ENCODE assay signal across 25 cellular contexts in the genomic region with DNA sequence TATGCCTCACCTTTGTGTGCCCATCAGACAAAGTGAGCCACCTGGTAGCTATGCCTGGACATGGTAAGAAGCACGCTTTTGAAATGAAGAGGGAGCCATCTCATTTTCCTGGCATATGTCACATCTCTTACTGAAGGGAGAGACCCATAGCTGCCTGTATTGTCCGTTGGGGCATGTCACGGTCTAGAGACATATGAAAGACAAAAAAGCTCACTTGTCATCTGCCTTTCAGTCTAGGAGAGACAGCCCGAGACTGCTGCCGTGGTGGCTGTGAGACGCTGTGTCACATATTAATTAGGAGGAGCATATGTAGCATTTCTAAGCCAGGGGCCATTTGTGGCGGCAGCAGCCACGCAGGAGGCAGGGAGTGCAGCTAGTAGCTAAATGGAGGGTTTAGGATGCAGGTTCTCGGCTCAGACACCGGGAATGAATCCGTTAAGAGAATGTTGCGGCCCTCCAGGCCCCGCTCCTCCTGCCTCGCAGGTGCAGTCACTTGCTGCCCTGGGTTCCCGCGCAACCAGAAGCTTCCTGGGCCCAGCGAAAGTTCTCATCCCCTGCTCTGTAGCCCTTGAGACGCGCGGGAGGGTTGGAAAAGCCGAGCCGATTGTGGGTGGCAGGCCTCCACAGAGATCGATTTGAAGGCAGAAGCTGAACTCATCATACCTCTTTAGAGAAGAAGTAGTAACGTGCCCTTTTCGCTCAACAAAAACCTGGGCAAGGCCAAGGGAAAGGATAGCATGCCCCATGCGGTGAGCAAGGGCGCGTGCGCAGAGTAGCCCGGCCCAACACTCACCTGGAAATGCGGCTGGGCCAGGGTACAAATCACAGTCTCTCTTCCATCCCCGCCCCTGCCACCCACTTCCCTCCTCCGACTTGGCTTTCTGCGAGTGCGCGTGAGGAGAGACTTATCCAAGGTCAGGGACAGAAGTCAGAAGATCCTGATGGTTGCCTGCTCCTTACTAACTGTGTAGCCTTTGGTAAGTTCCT.
DNase-seq lines count a peak whose midpoint lies in the region; ATAC-seq and TF ChIP-seq lines count a peak whose summit lies in the region.
"Had no signal": no experiment of that assay in that cellular context is flagged by ENCODE, and none has a peak within 500 bp of the region (broad histone marks: within the 10 kb centered on the region; RNA-seq: fewer than 3 reads in every experiment).

No MANE protein-coding gene starts in this region.

- H3K9me3 ChIP-seq in endodermal cell (ENCODE audit: control insufficient read depth, low read length), result no peaks in the 10 kb centered on the region
- no peaks in the 10 kb centered on the region for H3K9me3 ChIP-seq in neuronal stem cell (replicated peaks in 1 of 2; ENCODE audit: control insufficient read depth in 2 of 2, insufficient read depth in 1 of 2, low read depth in 1 of 2, low read length in 2 of 2)
- no peaks in the 10 kb centered on the region for H3K9me3 ChIP-seq in MG63
- H3K9me3 ChIP-seq: HAP-1, Peyer's patch, SJSA1 had no signal

- no peak overlapping the region for H3K23ac ChIP-seq in neuronal stem cell (ENCODE audit: low read depth, low read length, poor library complexity)

- no peaks in the 10 kb centered on the region for H3K4me1 Mint-ChIP-seq in stimulated activated naive CD8-positive, alpha-beta T cell treated with anti-CD3 and anti-CD28 coated beads, Interleukin-15, amount 100 ng/mL, for 72 hours
- peaks cover 7% of the 10 kb centered on the region for H3K4me1 Mint-ChIP-seq in endodermal cell

- TF ChIP-seq CTCF in endodermal cell (conservative IDR thresholded peaks at IDR 0.05), result no peak

- peak overlapping the region; percentile 2 for H2BK120ac ChIP-seq in neuronal stem cell (ENCODE audit: low read depth, low read length)

- H3K14ac ChIP-seq in neuronal stem cell (ENCODE audit: low read length), result no peak overlapping the region

- H3K27me3 Mint-ChIP-seq in stimulated activated naive CD8-positive, alpha-beta T cell treated with anti-CD3 and anti-CD28 coated beads, Interleukin-15, amount 100 ng/mL, for 72 hours, result peaks cover 15% of the 10 kb centered on the region
- H3K27me3 Mint-ChIP-seq in endodermal cell (ENCODE audit: insufficient read depth), result peaks cover 76% of the 10 kb centered on the region

- H3K27me3 ChIP-seq in endodermal cell (ENCODE audit: control insufficient read depth, insufficient read depth, low read length, poor library complexity, severe bottlenecking), result peaks cover 49% of the 10 kb centered on the region
- peaks cover 0 to 5% (median 0%) of the 10 kb centered on the region in 3 experiments for H3K27me3 ChIP-seq in neuronal stem cell (ENCODE audit: control insufficient read depth in 3 of 3, insufficient read depth in 3 of 3, low read depth in 1 of 3, low read length in 3 of 3)
- H3K27me3 ChIP-seq in MG63, result no peaks in the 10 kb centered on the region
- H3K27me3 ChIP-seq: Peyer's patch, SJSA1 had no signal

- H3K36me3 ChIP-seq in endodermal cell (ENCODE audit: control insufficient read depth, insufficient read depth, low read length), result no peaks in the 10 kb centered on the region
- no peaks in the 10 kb centered on the region for H3K36me3 ChIP-seq in neuronal stem cell (replicated peaks in 1 of 2; ENCODE audit: control insufficient read depth in 2 of 2, insufficient read depth in 2 of 2, low read length in 2 of 2)
- no peaks in the 10 kb centered on the region for H3K36me3 ChIP-seq in MG63
- H3K36me3 ChIP-seq: HAP-1, Peyer's patch, SJSA1 had no signal

- H4K8ac ChIP-seq in neuronal stem cell (ENCODE audit: low read depth, low read length), result no peak overlapping the region

- no peaks in the 10 kb centered on the region for H3K4me1 ChIP-seq in endodermal cell (ENCODE audit: control insufficient read depth, insufficient read depth, low read length)
- H3K4me1 ChIP-seq in neuronal stem cell (ENCODE audit: control insufficient read depth in 2 of 2, insufficient read depth in 1 of 2, low read depth in 1 of 2, low read length in 2 of 2), result no peaks in the 10 kb centered on the region
- H3K4me1 ChIP-seq: HAP-1, SJSA1 had no signal

- no peak overlapping the region for H2AK5ac ChIP-seq in neuronal stem cell (ENCODE audit: low read depth, low read length)

- H3K4me3 ChIP-seq in endodermal cell (ENCODE audit: low read length), result no peak overlapping the region
- no peak overlapping the region for H3K4me3 ChIP-seq in neuronal stem cell (ENCODE audit: low read length in 2 of 2)
- H3K4me3 ChIP-seq in MG63, result no peak overlapping the region
- H3K4me3 ChIP-seq: GM23248, HAP-1, Peyer's patch, SJSA1 had no signal

- no peak overlapping the region for H3K4me2 ChIP-seq in neuronal stem cell (ENCODE audit: insufficient read depth, low read length, poor library complexity, severe bottlenecking)

- H2BK5ac ChIP-seq in neuronal stem cell (ENCODE audit: low read length), result peak overlapping the region; percentile 14

- no peak overlapping the region for H3K27ac Mint-ChIP-seq in stimulated activated naive CD8-positive, alpha-beta T cell treated with anti-CD3 and anti-CD28 coated beads, Interleukin-15, amount 100 ng/mL, for 72 hours
- no peak overlapping the region for H3K27ac Mint-ChIP-seq in endodermal cell
- H3K27ac Mint-ChIP-seq: CD8-positive, alpha-beta memory T cell; IgD-negative memory B cell had no signal

- H4K91ac ChIP-seq in neuronal stem cell (ENCODE audit: low read depth, low read length, poor library complexity), result no peak overlapping the region

- no peaks in the 10 kb centered on the region for H3K9me3 Mint-ChIP-seq in stimulated activated naive CD8-positive, alpha-beta T cell treated with anti-CD3 and anti-CD28 coated beads, Interleukin-15, amount 100 ng/mL, for 72 hours
- H3K9me3 Mint-ChIP-seq in endodermal cell, result peaks cover 4% of the 10 kb centered on the region

- H3K79me1 ChIP-seq in neuronal stem cell (ENCODE audit: low read depth, low read length), result no peaks in the 10 kb centered on the region

- H2AFZ ChIP-seq in neuronal stem cell (ENCODE audit: low read length), result peak overlapping the region; percentile 64
- H2AFZ ChIP-seq: GM23248 had no signal

- no peak overlapping the region for H3K4me3 Mint-ChIP-seq in stimulated activated naive CD8-positive, alpha-beta T cell treated with anti-CD3 and anti-CD28 coated beads, Interleukin-15, amount 100 ng/mL, for 72 hours
- H3K4me3 Mint-ChIP-seq in endodermal cell, result no peak overlapping the region
- H3K4me3 Mint-ChIP-seq: CD8-positive, alpha-beta memory T cell; IgD-negative memory B cell had no signal

- H2BK15ac ChIP-seq in neuronal stem cell (ENCODE audit: low read length), result peak overlapping the region; percentile 18

- no peak overlapping the region for H3K4ac ChIP-seq in neuronal stem cell (ENCODE audit: low read length)

- no peak overlapping the region for H2BK12ac ChIP-seq in neuronal stem cell (ENCODE audit: low read length)

- H3K9ac ChIP-seq in endodermal cell (ENCODE audit: extremely low read depth, low read length, poor library complexity, severe bottlenecking), result no peak overlapping the region
- H3K9ac ChIP-seq in neuronal stem cell (ENCODE audit: low read depth, low read length, poor library complexity), result no peak overlapping the region
- H3K9ac ChIP-seq: GM23248 had no signal

- no peak for DNase-seq in stimulated activated naive CD8-positive, alpha-beta T cell treated with anti-CD3 and anti-CD28 coated beads, Interleukin-15, amount 100 ng/mL, for 72 hours
- no peak for DNase-seq in stimulated activated naive CD8-positive, alpha-beta T cell treated with anti-CD3 and anti-CD28 coated beads, Interleukin-15, Interleukin-2, amounts not matched to agents 100 U/mL and 50 U/mL, for 24 hours
- DNase-seq in endodermal cell (no peak), neuronal stem cell (ENCODE audit: low spot score) (no peak), NCI-H187 treated with DMSO at 0.1 percent for 48 hours (lab: John Stamatoyannopoulos, UW) (no peak), HK-2 (ENCODE audit: unreplicated experiment) (no peak), MG63 (no peak)
- DNase-seq: ACHN; Calu3; CD8-positive, alpha-beta memory T cell; DMS153; GM23248; Karpas-422; NCI-H1417; NCI-H2029; NCI-H2227 treated with DMSO at 0.1 percent for 48 hours; NCI-H510A; NCI-H82; Peyer's patch had no signal

- no peak overlapping the region for H3K18ac ChIP-seq in neuronal stem cell (ENCODE audit: low read length)

- peak overlapping the region; percentile 65 for H3K27ac ChIP-seq in endodermal cell (ENCODE audit: low read depth, low read length)
- no peak overlapping the region for H3K27ac ChIP-seq in neuronal stem cell (replicated peaks; ENCODE audit: low read length)
- H3K27ac ChIP-seq: 22Rv1, C4-2B, GM23248, Peyer's patch, SJSA1 had no signal

- no peaks in the 10 kb centered on the region for H3K36me3 Mint-ChIP-seq in endodermal cell (ENCODE audit: low read depth)
- H3K36me3 Mint-ChIP-seq: CD8-positive, alpha-beta memory T cell; IgD-negative memory B cell had no signal

- ATAC-seq in stimulated activated naive CD8-positive, alpha-beta T cell treated with anti-CD3 and anti-CD28 coated beads, Interleukin-15, amount 100 ng/mL, for 72 hours, result peak; percentile 18
- no peak for ATAC-seq in stimulated activated naive CD8-positive, alpha-beta T cell treated with anti-CD3 and anti-CD28 coated beads, Interleukin-15, Interleukin-2, amounts not matched to agents 100 U/mL and 50 U/mL, for 24 hours
- no peak for ATAC-seq in HG03280 (IDR thresholded peaks at IDR 0.05; ENCODE audit: unreplicated experiment)

- WGBS in endodermal cell (ENCODE audit: insufficient coverage in 1 of 2, insufficient read length in 1 of 2), 2 experiments, result 95 to 96% methylated on average over 30 to 36 of the region's 36 CpGs
- WGBS in neuronal stem cell (ENCODE audit: extremely low coverage in 2 of 2, insufficient read length in 2 of 2, insufficient replicate concordance in 1 of 2), 2 donors, result no CpG with 5 or more reads among the region's 36 CpGs
